30 cellular contexts compared by ENCODE assay signal in the genomic region with DNA sequence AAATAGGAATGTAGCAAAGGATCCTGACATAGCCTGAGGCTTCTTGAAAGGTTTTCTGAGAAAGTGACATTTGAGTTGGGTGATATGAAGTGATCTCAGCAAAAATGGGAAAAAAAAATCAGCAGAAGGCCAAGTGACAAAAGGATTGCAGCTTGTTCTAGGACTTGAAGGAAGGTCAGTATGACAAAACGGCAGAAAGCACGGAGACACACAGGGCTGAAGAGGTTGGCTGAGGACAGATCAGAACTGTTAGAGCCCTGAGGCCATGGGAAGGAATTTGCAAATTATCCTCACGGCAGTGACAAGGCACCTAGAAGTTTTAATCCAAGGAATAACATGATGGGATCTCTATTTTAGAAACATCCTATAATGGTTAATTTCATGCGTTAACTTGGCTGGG.
"Had no signal": no experiment of that assay in that cellular context is flagged by ENCODE, and none has a peak within 500 bp of the region (broad histone marks: within the 10 kb centered on the region; RNA-seq: fewer than 3 reads in every experiment).

No MANE protein-coding gene starts in this region.

- H3K27me3 ChIP-seq: adrenal gland, body of pancreas, colonic mucosa had no signal

- H3K27ac ChIP-seq: adrenal gland, body of pancreas, cardiac muscle cell, colonic mucosa had no signal

- H3K4me3 Mint-ChIP-seq: activated CD4-positive, alpha-beta memory T cell treated with anti-CD3 and anti-CD28 coated beads for 36 hours; activated CD4-positive, alpha-beta T cell treated with anti-CD3 and anti-CD28 coated beads for 36 hours; activated CD4-positive, alpha-beta T cell treated with anti-CD3 and anti-CD28 coated beads, Interleukin-2, amount 10 ng/mL, durations not matched to agents 24 days and 14 days; activated CD8-positive, alpha-beta memory T cell treated with anti-CD3 and anti-CD28 coated beads, Interleukin-2, amount 10 ng/mL, durations not matched to agents 7 days and 5 days; activated CD8-positive, alpha-beta T cell treated with anti-CD3 and anti-CD28 coated beads, Interleukin-2, amount 10 ng/mL, durations not matched to agents 7 days and 5 days; activated naive CD4-positive, alpha-beta T cell treated with anti-CD3 and anti-CD28 coated beads for 36 hours; activated naive CD4-positive, alpha-beta T cell treated with anti-CD3 and anti-CD28 coated beads, Interleukin-2, amount 50 U/mL, for 24 hours; activated naive CD8-positive, alpha-beta T cell treated with anti-CD3 and anti-CD28 coated beads for 36 hours; activated naive CD8-positive, alpha-beta T cell treated with anti-CD3 and anti-CD28 coated beads, Interleukin-2, amount 50 U/mL, for 24 hours; activated T-helper 1 cell treated with anti-CD3 and anti-CD28 coated beads, Interleukin-12 subunit alpha, Interleukin-12 subunit beta, Interleukin-2, Interleukin-4 antibody, amounts not matched to agents 30 ng/mL and 10 ng/mL and 1 ng/mL, durations not matched to agents 14 hours and 24 hours and 36 hours had no signal

- H3K4me1 Mint-ChIP-seq: activated CD4-positive, alpha-beta T cell treated with anti-CD3 and anti-CD28 coated beads for 36 hours; activated CD4-positive, alpha-beta T cell treated with anti-CD3 and anti-CD28 coated beads, Interleukin-2, amount 10 ng/mL, durations not matched to agents 24 days and 14 days; activated naive CD4-positive, alpha-beta T cell treated with anti-CD3 and anti-CD28 coated beads, Interleukin-2, amount 50 U/mL, for 24 hours; activated naive CD8-positive, alpha-beta T cell treated with anti-CD3 and anti-CD28 coated beads for 36 hours; activated naive CD8-positive, alpha-beta T cell treated with anti-CD3 and anti-CD28 coated beads, Interleukin-2, amount 50 U/mL, for 24 hours had no signal

- ATAC-seq: activated CD4-positive, alpha-beta T cell treated with anti-CD3 and anti-CD28 coated beads for 36 hours; activated CD8-positive, alpha-beta memory T cell treated with anti-CD3 and anti-CD28 coated beads, Interleukin-2, amount 10 ng/mL, durations not matched to agents 7 days and 5 days; activated CD8-positive, alpha-beta T cell treated with anti-CD3 and anti-CD28 coated beads, Interleukin-2, amount 10 ng/mL, durations not matched to agents 7 days and 5 days; activated naive CD8-positive, alpha-beta T cell treated with anti-CD3 and anti-CD28 coated beads, Interleukin-2, amount 50 U/mL, for 24 hours; body of pancreas; esophagus mucosa had no signal

- H3K4me1 ChIP-seq: adrenal gland, body of pancreas, colonic mucosa had no signal

- H3K4me3 ChIP-seq: adrenal gland, body of pancreas, cardiac muscle cell, colonic mucosa had no signal

- DNase-seq: activated CD4-positive, alpha-beta memory T cell treated with anti-CD3 and anti-CD28 coated beads for 36 hours; activated CD4-positive, alpha-beta T cell treated with anti-CD3 and anti-CD28 coated beads for 36 hours; activated CD4-positive, alpha-beta T cell treated with anti-CD3 and anti-CD28 coated beads, Interleukin-2, amount 10 ng/mL, durations not matched to agents 24 days and 14 days; activated CD4-positive, CD25-positive, alpha-beta regulatory T cell; activated CD4-positive, CD25-positive, alpha-beta regulatory T cell treated with anti-CD3 and anti-CD28 coated beads, Interleukin-2, amount 50 U/mL, for 72 hours; activated CD8-positive, alpha-beta memory T cell treated with anti-CD3 and anti-CD28 coated beads, Interleukin-2, amount 10 ng/mL, durations not matched to agents 7 days and 5 days; activated CD8-positive, alpha-beta memory T cell treated with anti-CD3 and anti-CD28 coated beads, Interleukin-2, amount 50 U/mL, for 4 hours; activated CD8-positive, alpha-beta T cell treated with anti-CD3 and anti-CD28 coated beads, Interleukin-2, amount 10 ng/mL, durations not matched to agents 7 days and 5 days; activated effector memory CD4-positive, alpha-beta T cell treated with anti-CD3 and anti-CD28 coated beads, Interleukin-2, amount 50 U/mL, for 16 hours; activated naive CD4-positive, alpha-beta T cell treated with anti-CD3 and anti-CD28 coated beads for 36 hours; activated naive CD8-positive, alpha-beta T cell treated with anti-CD3 and anti-CD28 coated beads for 36 hours; activated naive CD8-positive, alpha-beta T cell treated with anti-CD3 and anti-CD28 coated beads, Interleukin-2, amount 50 U/mL, for 24 hours; activated T-cell treated with anti-CD3 and anti-CD28 coated beads, Interleukin-2, amount 50 U/mL, for 1 hour; activated T-cell treated with anti-CD3 and anti-CD28 coated beads, Interleukin-2, amount 50 U/mL, for 48 hours; adrenal gland; amygdala; aorta; body of pancreas; central memory CD4-positive, alpha-beta T cell; cerebellar nuclear complex; colonic mucosa; effector CD8-positive, alpha-beta T cell; foreskin fibroblast; head of caudate nucleus; T-helper 2 cell had no signal

- H3K36me3 ChIP-seq: adrenal gland, cardiac muscle cell, colonic mucosa had no signal

- H3K27me3 Mint-ChIP-seq: activated CD4-positive, alpha-beta memory T cell treated with anti-CD3 and anti-CD28 coated beads for 36 hours; activated CD4-positive, alpha-beta T cell treated with anti-CD3 and anti-CD28 coated beads, Interleukin-2, amount 10 ng/mL, durations not matched to agents 24 days and 14 days; activated naive CD4-positive, alpha-beta T cell treated with anti-CD3 and anti-CD28 coated beads, Interleukin-2, amount 50 U/mL, for 24 hours; activated naive CD8-positive, alpha-beta T cell treated with anti-CD3 and anti-CD28 coated beads for 36 hours had no signal

- H3K9me3 Mint-ChIP-seq: activated CD4-positive, alpha-beta memory T cell treated with anti-CD3 and anti-CD28 coated beads for 36 hours; activated CD4-positive, alpha-beta T cell treated with anti-CD3 and anti-CD28 coated beads, Interleukin-2, amount 10 ng/mL, durations not matched to agents 24 days and 14 days; activated naive CD4-positive, alpha-beta T cell treated with anti-CD3 and anti-CD28 coated beads for 36 hours; activated naive CD4-positive, alpha-beta T cell treated with anti-CD3 and anti-CD28 coated beads, Interleukin-2, amount 50 U/mL, for 24 hours; activated naive CD8-positive, alpha-beta T cell treated with anti-CD3 and anti-CD28 coated beads for 36 hours; activated naive CD8-positive, alpha-beta T cell treated with anti-CD3 and anti-CD28 coated beads, Interleukin-2, amount 50 U/mL, for 24 hours; activated T-helper 1 cell treated with anti-CD3 and anti-CD28 coated beads, Interleukin-12 subunit alpha, Interleukin-12 subunit beta, Interleukin-2, Interleukin-4 antibody, amounts not matched to agents 30 ng/mL and 10 ng/mL and 1 ng/mL, durations not matched to agents 14 hours and 24 hours and 36 hours; activated T-helper 2 cell treated with anti-CD3 and anti-CD28 coated beads, Interferon-gamma antibody, Interleukin-2, Interleukin-4, amounts not matched to agents 10 μg/mL and 5 μg/mL and 100 μg/mL, durations not matched to agents 14 hours and 24 hours and 36 hours had no signal

- H3K27ac Mint-ChIP-seq: activated CD4-positive, alpha-beta memory T cell treated with anti-CD3 and anti-CD28 coated beads for 36 hours; activated CD4-positive, alpha-beta T cell treated with anti-CD3 and anti-CD28 coated beads for 36 hours; activated CD4-positive, alpha-beta T cell treated with anti-CD3 and anti-CD28 coated beads, Interleukin-2, amount 10 ng/mL, durations not matched to agents 24 days and 14 days; activated CD8-positive, alpha-beta memory T cell treated with anti-CD3 and anti-CD28 coated beads, Interleukin-2, amount 10 ng/mL, durations not matched to agents 7 days and 5 days; activated CD8-positive, alpha-beta T cell treated with anti-CD3 and anti-CD28 coated beads, Interleukin-2, amount 10 ng/mL, durations not matched to agents 7 days and 5 days; activated naive CD4-positive, alpha-beta T cell treated with anti-CD3 and anti-CD28 coated beads for 36 hours; activated naive CD4-positive, alpha-beta T cell treated with anti-CD3 and anti-CD28 coated beads, Interleukin-2, amount 50 U/mL, for 24 hours; activated naive CD8-positive, alpha-beta T cell treated with anti-CD3 and anti-CD28 coated beads for 36 hours; activated naive CD8-positive, alpha-beta T cell treated with anti-CD3 and anti-CD28 coated beads, Interleukin-2, amount 50 U/mL, for 24 hours; activated T-helper 1 cell treated with anti-CD3 and anti-CD28 coated beads, Interleukin-12 subunit alpha, Interleukin-12 subunit beta, Interleukin-2, Interleukin-4 antibody, amounts not matched to agents 30 ng/mL and 10 ng/mL and 1 ng/mL, durations not matched to agents 14 hours and 24 hours and 36 hours; activated T-helper 2 cell treated with anti-CD3 and anti-CD28 coated beads, Interferon-gamma antibody, Interleukin-2, Interleukin-4, amounts not matched to agents 10 μg/mL and 5 μg/mL and 100 μg/mL, durations not matched to agents 14 hours and 24 hours and 36 hours had no signal

- H3K36me3 Mint-ChIP-seq: activated CD4-positive, alpha-beta memory T cell treated with anti-CD3 and anti-CD28 coated beads for 36 hours; activated CD8-positive, alpha-beta memory T cell treated with anti-CD3 and anti-CD28 coated beads, Interleukin-2, amount 10 ng/mL, durations not matched to agents 7 days and 5 days; activated naive CD4-positive, alpha-beta T cell treated with anti-CD3 and anti-CD28 coated beads, Interleukin-2, amount 50 U/mL, for 24 hours had no signal

- H3K9me3 ChIP-seq: adrenal gland, body of pancreas, colonic mucosa had no signal
